ENCODE assay signal across 10 cellular contexts in the genomic region with DNA sequence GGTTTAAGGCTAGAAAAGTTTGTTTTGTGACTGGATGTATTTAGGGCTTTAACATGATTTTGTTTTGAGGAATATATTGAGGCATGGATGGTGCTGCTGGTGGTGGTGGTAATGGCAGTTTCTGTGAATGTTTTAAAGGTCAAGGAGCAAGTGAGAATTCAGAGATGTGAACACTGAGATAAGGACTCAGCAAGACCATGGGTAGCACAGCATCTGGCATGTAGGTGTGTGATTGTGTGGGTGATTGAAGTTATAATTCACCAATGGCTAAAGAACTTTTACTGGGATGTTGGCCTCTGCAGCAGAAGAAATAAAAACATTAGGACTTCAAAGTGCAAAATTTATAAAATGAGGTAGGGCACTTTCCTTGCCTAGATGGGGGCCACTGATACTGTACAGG.
DNase-seq lines count a peak whose midpoint lies in the region; ATAC-seq and TF ChIP-seq lines count a peak whose summit lies in the region.
"Had no signal": no experiment of that assay in that cellular context is flagged by ENCODE, and none has a peak within 500 bp of the region (broad histone marks: within the 10 kb centered on the region; RNA-seq: fewer than 3 reads in every experiment).

No MANE protein-coding gene starts in this region.

- no peak overlapping the region for H4K8ac ChIP-seq in mesenchymal stem cell (ENCODE audit: low read length)

- peaks cover 5% of the 10 kb centered on the region for H3K36me3 Mint-ChIP-seq in activated naive CD4-positive, alpha-beta T cell treated with anti-CD3 and anti-CD28 coated beads, Interleukin-2, amount 50 U/mL, for 24 hours
- peaks cover 17% of the 10 kb centered on the region for H3K36me3 Mint-ChIP-seq in activated naive CD8-positive, alpha-beta T cell treated with anti-CD3 and anti-CD28 coated beads, Interleukin-2, amount 50 U/mL, for 24 hours (ENCODE audit: low read depth)
- peaks cover 6% of the 10 kb centered on the region for H3K36me3 Mint-ChIP-seq in type B pancreatic cell

- no peak overlapping the region for H3K18ac ChIP-seq in mesenchymal stem cell (ENCODE audit: low read depth in 1 of 2, low read length in 2 of 2)

- H3K23ac ChIP-seq in mesenchymal stem cell (ENCODE audit: low read length in 2 of 2) = no peak overlapping the region

- no peak overlapping the region for H2BK12ac ChIP-seq in mesenchymal stem cell (ENCODE audit: low read length in 2 of 2)

- H2BK120ac ChIP-seq in mesenchymal stem cell (ENCODE audit: low read depth, low read length) = no peak overlapping the region

- H3K4me1 Mint-ChIP-seq in activated naive CD4-positive, alpha-beta T cell treated with anti-CD3 and anti-CD28 coated beads, Interleukin-2, amount 50 U/mL, for 24 hours = peaks cover 84% of the 10 kb centered on the region
- peaks cover 64% of the 10 kb centered on the region for H3K4me1 Mint-ChIP-seq in activated naive CD8-positive, alpha-beta T cell treated with anti-CD3 and anti-CD28 coated beads, Interleukin-2, amount 50 U/mL, for 24 hours
- peaks cover 47% of the 10 kb centered on the region for H3K4me1 Mint-ChIP-seq in type B pancreatic cell (ENCODE audit: unreplicated experiment)

- H3K9me3 ChIP-seq in mesenchymal stem cell (ENCODE audit: control insufficient read depth, low read length) (no peaks in the 10 kb centered on the region), prostate gland (no peaks in the 10 kb centered on the region)
- H3K9me3 ChIP-seq: neutrophil had no signal

- peaks cover 0 to 16% of the 10 kb centered on the region in 2 experiments for H3K36me3 ChIP-seq in mesenchymal stem cell (ENCODE audit: control insufficient read depth in 1 of 2, insufficient read depth in 2 of 2, low read depth in 1 of 2, low read length in 2 of 2)
- H3K36me3 ChIP-seq in prostate gland = no peaks in the 10 kb centered on the region
- H3K36me3 ChIP-seq: neutrophil had no signal

- H4K91ac ChIP-seq in mesenchymal stem cell (ENCODE audit: low read length) = no peak overlapping the region

- no peak for TF ChIP-seq POLR2A in prostate gland (IDR thresholded peaks at IDR 0.05)

- H3K27me3 Mint-ChIP-seq in activated naive CD4-positive, alpha-beta T cell treated with anti-CD3 and anti-CD28 coated beads, Interleukin-2, amount 50 U/mL, for 24 hours = no peaks in the 10 kb centered on the region
- no peaks in the 10 kb centered on the region for H3K27me3 Mint-ChIP-seq in activated naive CD8-positive, alpha-beta T cell treated with anti-CD3 and anti-CD28 coated beads, Interleukin-2, amount 50 U/mL, for 24 hours
- no peaks in the 10 kb centered on the region for H3K27me3 Mint-ChIP-seq in type B pancreatic cell

- peak; percentile 35 for ATAC-seq in activated naive CD8-positive, alpha-beta T cell treated with anti-CD3 and anti-CD28 coated beads, Interleukin-2, amount 50 U/mL, for 24 hours

- H2AFZ ChIP-seq in mesenchymal stem cell (ENCODE audit: low read depth, low read length) = no peak overlapping the region

- H3K4me2 ChIP-seq in mesenchymal stem cell (ENCODE audit: low read length, poor library complexity, severe bottlenecking) = no peak overlapping the region

- H3K27me3 ChIP-seq in mesenchymal stem cell (ENCODE audit: control insufficient read depth in 1 of 2, insufficient read depth in 1 of 2, low read length in 2 of 2) (no peaks in the 10 kb centered on the region), prostate gland (replicated peaks; ENCODE audit: insufficient read depth) (no peaks in the 10 kb centered on the region)
- H3K27me3 ChIP-seq: neutrophil had no signal

- peak overlapping the region; percentile 15 for H3K4me3 Mint-ChIP-seq in activated naive CD4-positive, alpha-beta T cell treated with anti-CD3 and anti-CD28 coated beads, Interleukin-2, amount 50 U/mL, for 24 hours
- H3K4me3 Mint-ChIP-seq in activated naive CD8-positive, alpha-beta T cell treated with anti-CD3 and anti-CD28 coated beads, Interleukin-2, amount 50 U/mL, for 24 hours = peak overlapping the region; percentile 23
- H3K4me3 Mint-ChIP-seq in type B pancreatic cell = peak overlapping the region; percentile 72

- intact Hi-C loops in prostate gland (cut with DNase I) = no loop called here

- H3K79me1 ChIP-seq in mesenchymal stem cell (replicated peaks; ENCODE audit: low read length, poor library complexity, severe bottlenecking) = peaks cover 14% of the 10 kb centered on the region

- no peak for TF ChIP-seq CTCF in type B pancreatic cell (conservative IDR thresholded peaks at IDR 0.05)
- no peak for TF ChIP-seq CTCF in prostate gland (IDR thresholded peaks at IDR 0.05)

- H3K9ac ChIP-seq in mesenchymal stem cell (ENCODE audit: low read length) = peak overlapping the region; percentile 86

- no peak overlapping the region for H3K4ac ChIP-seq in mesenchymal stem cell (ENCODE audit: low read depth in 1 of 2, low read length in 2 of 2)

- DNase-seq in activated naive CD4-positive, alpha-beta T cell (lab: John Stamatoyannopoulos, UW) = no peak
- DNase-seq in activated naive CD8-positive, alpha-beta T cell treated with anti-CD3 and anti-CD28 coated beads, Interleukin-2, amount 50 U/mL, for 24 hours = no peak
- DNase-seq in mesenchymal stem cell = no peak
- DNase-seq in type B pancreatic cell (ENCODE audit: extremely low spot score, unreplicated experiment) = no peak
- DNase-seq in germinal center (ENCODE audit: low spot score) = no peak
- no peak for DNase-seq in HPDE6-E6E7 (ENCODE audit: extremely low spot score)
- DNase-seq in prostate gland (ENCODE audit: low spot score) = no peak
- DNase-seq: Right ventricle myocardium superior had no signal

- H2BK5ac ChIP-seq in mesenchymal stem cell (ENCODE audit: low read depth, low read length, poor library complexity, severe bottlenecking) = no peak overlapping the region

- H3K27ac Mint-ChIP-seq in activated naive CD4-positive, alpha-beta T cell treated with anti-CD3 and anti-CD28 coated beads, Interleukin-2, amount 50 U/mL, for 24 hours = peak overlapping the region; percentile 41
- H3K27ac Mint-ChIP-seq in activated naive CD8-positive, alpha-beta T cell treated with anti-CD3 and anti-CD28 coated beads, Interleukin-2, amount 50 U/mL, for 24 hours = peak overlapping the region; percentile 1
- H3K27ac Mint-ChIP-seq in type B pancreatic cell = peak overlapping the region; percentile 52

- H3K9me3 Mint-ChIP-seq in activated naive CD4-positive, alpha-beta T cell treated with anti-CD3 and anti-CD28 coated beads, Interleukin-2, amount 50 U/mL, for 24 hours = no peaks in the 10 kb centered on the region
- H3K9me3 Mint-ChIP-seq in activated naive CD8-positive, alpha-beta T cell treated with anti-CD3 and anti-CD28 coated beads, Interleukin-2, amount 50 U/mL, for 24 hours = no peaks in the 10 kb centered on the region
- H3K9me3 Mint-ChIP-seq in type B pancreatic cell = no peaks in the 10 kb centered on the region

- H3K4me1 ChIP-seq in mesenchymal stem cell (ENCODE audit: control insufficient read depth, insufficient read depth, low read depth, low read length) (peaks cover 20% of the 10 kb centered on the region), prostate gland (replicated peaks) (peaks cover 8% of the 10 kb centered on the region)

- H2BK15ac ChIP-seq in mesenchymal stem cell (ENCODE audit: low read depth, poor library complexity, severe bottlenecking) = no peak overlapping the region

- H2AK5ac ChIP-seq in mesenchymal stem cell (ENCODE audit: low read length, severe bottlenecking) = no peak overlapping the region

- H3K27ac ChIP-seq in mesenchymal stem cell (ENCODE audit: low read length, poor library complexity, severe bottlenecking) = no peak overlapping the region
- peak overlapping the region in 1 of 2 donors; percentile 84 for H3K27ac ChIP-seq in prostate gland
- H3K27ac ChIP-seq: neutrophil had no signal

- H3K4me3 ChIP-seq in mesenchymal stem cell (ENCODE audit: insufficient read depth in 1 of 2, low read depth in 1 of 2, low read length in 2 of 2) (peak overlapping the region in 1 of 2 experiments; percentile 73), prostate gland (no peak overlapping the region)

- no peak overlapping the region for H3K14ac ChIP-seq in mesenchymal stem cell (ENCODE audit: low read length in 2 of 2)

Comparison
In these comparisons a context has a peak if more than half of its experiments do, and no peak if none do; other contexts are left out.
1. H3K27ac Mint-ChIP-seq: peak in every context shown above with its lines; median percentile 52 in type B pancreatic cell; 41 in activated naive CD4-positive, alpha-beta T cell treated with anti-CD3 and anti-CD28 coated beads, Interleukin-2, amount 50 U/mL, for 24 hours; 1 in activated naive CD8-positive, alpha-beta T cell treated with anti-CD3 and anti-CD28 coated beads, Interleukin-2, amount 50 U/mL, for 24 hours.
2. H3K4me3 Mint-ChIP-seq: peak in every context shown above with its lines; median percentile 72 in type B pancreatic cell; 23 in activated naive CD8-positive, alpha-beta T cell treated with anti-CD3 and anti-CD28 coated beads, Interleukin-2, amount 50 U/mL, for 24 hours; 15 in activated naive CD4-positive, alpha-beta T cell treated with anti-CD3 and anti-CD28 coated beads, Interleukin-2, amount 50 U/mL, for 24 hours.